Comparison of ENCODE assay signal across 13 cellular contexts in the genomic region with DNA sequence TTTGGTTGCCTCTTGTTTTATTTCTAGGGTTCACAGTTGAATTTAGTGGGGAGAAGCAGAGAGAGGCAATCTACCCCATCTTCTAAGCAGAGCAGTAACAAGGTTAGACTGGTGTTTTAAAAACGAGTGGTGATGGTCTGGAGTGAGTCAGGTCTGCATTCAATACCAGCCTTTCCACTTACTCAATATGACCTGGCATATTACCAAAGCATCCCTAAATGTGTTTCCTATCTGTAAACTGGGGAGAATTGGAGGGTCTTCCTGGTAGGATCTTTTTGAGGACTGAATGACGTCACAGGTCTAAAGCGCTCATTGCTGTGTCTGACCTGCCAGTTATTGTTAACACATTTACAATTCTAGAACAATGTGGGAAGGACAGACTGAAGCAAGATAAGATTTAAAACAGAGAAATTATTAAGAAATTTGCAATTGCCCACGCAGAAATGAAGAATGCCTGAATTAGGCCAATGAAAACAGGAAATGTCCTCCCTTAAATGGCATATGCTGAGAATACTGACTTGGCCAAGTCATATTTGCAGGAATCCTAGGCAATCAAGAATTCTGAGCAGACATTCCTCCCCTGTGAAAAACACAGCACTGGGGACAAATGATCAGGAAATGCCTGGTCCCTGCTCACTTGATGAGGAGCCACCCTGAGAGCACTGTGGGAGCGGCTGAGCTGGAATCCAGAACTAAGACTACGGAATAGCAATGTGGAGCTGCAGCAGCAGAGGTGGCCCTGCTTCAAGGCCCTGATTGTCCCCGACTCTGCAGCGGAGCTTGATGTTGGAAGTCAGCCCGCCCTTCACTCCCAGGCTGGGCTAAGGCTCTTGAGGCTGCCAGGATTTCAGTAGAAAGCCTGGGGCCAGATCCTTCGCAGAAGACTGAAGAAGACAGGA.
DNase-seq lines count a peak whose midpoint lies in the region; ATAC-seq and TF ChIP-seq lines count a peak whose summit lies in the region.
"Had no signal": no experiment of that assay in that cellular context is flagged by ENCODE, and none has a peak within 500 bp of the region (broad histone marks: within the 10 kb centered on the region; RNA-seq: fewer than 3 reads in every experiment).

No MANE protein-coding gene starts in this region.

- peak overlapping the region; percentile 79 for H3K9ac ChIP-seq in skeletal muscle satellite cell (ENCODE audit: low read depth, low read length)

- 61 to 70% methylated on average over 9 to 10 of the region's 10 CpGs for WGBS in body of pancreas, 2 donors

- peak; percentile 88 for DNase-seq in GM03348 (ENCODE audit: low spot score)
- DNase-seq in body of pancreas = peak in 1 of 4 donors; percentile 21
- DNase-seq in right atrium auricular region (ENCODE audit: low spot score) = peak; percentile 78
- DNase-seq in NCI-H2227 treated with DMSO at 0.1 percent for 48 hours (lab: John Stamatoyannopoulos, UW) = no peak
- DNase-seq in NCI-H748 (lab: John Stamatoyannopoulos, UW; ENCODE audit: unreplicated experiment) = no peak
- DNase-seq: activated CD4-positive, alpha-beta T cell treated with anti-CD3 and anti-CD28 coated beads for 48 hours; effector CD8-positive, alpha-beta T cell; NCI-H1105 treated with DMSO at 0.1 percent for 48 hours; NCI-H82; occipital lobe had no signal

- H3K27me3 ChIP-seq in body of pancreas (no peaks in the 10 kb centered on the region), right atrium auricular region (no peaks in the 10 kb centered on the region), skeletal muscle satellite cell (ENCODE audit: control insufficient read depth, insufficient read depth, low read length) (no peaks in the 10 kb centered on the region)

- no peaks in the 10 kb centered on the region for H3K9me3 ChIP-seq in body of pancreas
- no peaks in the 10 kb centered on the region for H3K9me3 ChIP-seq in right atrium auricular region
- no peaks in the 10 kb centered on the region for H3K9me3 ChIP-seq in skeletal muscle satellite cell (replicated peaks; ENCODE audit: low read length)

- TF ChIP-seq CTCF in body of pancreas (IDR thresholded peaks at IDR 0.05) (no peak), right atrium auricular region (IDR thresholded peaks at IDR 0.05) (no peak)

- H3K4me3 ChIP-seq in body of pancreas (no peak overlapping the region), right atrium auricular region (no peak overlapping the region), skeletal muscle satellite cell (ENCODE audit: low read length) (peak overlapping the region; percentile 37)

- H3K36me3 ChIP-seq in body of pancreas (replicated peaks in 1 of 2; ENCODE audit: insufficient read depth in 1 of 2, low read depth in 2 of 2) (no peaks in the 10 kb centered on the region), right atrium auricular region (no peaks in the 10 kb centered on the region), skeletal muscle satellite cell (ENCODE audit: insufficient read depth, low read length) (no peaks in the 10 kb centered on the region)

- peak overlapping the region; percentile 69 for H3K4me2 ChIP-seq in skeletal muscle satellite cell (ENCODE audit: low read length)

- TF ChIP-seq POLR2A in body of pancreas (IDR thresholded peaks at IDR 0.05) = no peak

- peak overlapping the region in 1 of 4 donors; percentile 13 for H3K27ac ChIP-seq in body of pancreas
- peak overlapping the region in 1 of 2 donors; percentile 61 for H3K27ac ChIP-seq in right atrium auricular region

- intact Hi-C loops in body of pancreas (cut with DNase I) = no loop called here

- ATAC-seq in body of pancreas = peak; percentile 63
- ATAC-seq in HG02798 (IDR thresholded peaks at IDR 0.05; ENCODE audit: poor library complexity, unreplicated experiment) = no peak
- no peak for ATAC-seq in GM19328 (IDR thresholded peaks at IDR 0.05; ENCODE audit: unreplicated experiment)

- H3K4me1 ChIP-seq in body of pancreas (no peaks in the 10 kb centered on the region), right atrium auricular region (peaks cover 0 to 11% of the 10 kb centered on the region in 2 donors), skeletal muscle satellite cell (ENCODE audit: control insufficient read depth, insufficient read depth, low read length) (peaks cover 47% of the 10 kb centered on the region)

Comparison
In these comparisons a context has a peak if more than half of its experiments do, and no peak if none do; other contexts are left out.
1. DNase-seq: peak in GM03348 (single experiment) and right atrium auricular region (single experiment); none in NCI-H2227 treated with DMSO at 0.1 percent for 48 hours (single experiment) and NCI-H748 (single experiment).